ENCODE assay signal across 8 cellular contexts in genomic region chr19:32224371-32225244, GRCh38.
A peak's percentile ranks its signal among the peaks of the same experiment; 100 is the strongest.
DNase-seq lines count a peak whose midpoint lies in the region; ATAC-seq and TF ChIP-seq lines count a peak whose summit lies in the region.

No MANE protein-coding gene starts in this region.

- peak; percentile 71 for ATAC-seq in HG02852 (IDR thresholded peaks at IDR 0.05; ENCODE audit: unreplicated experiment)
- peak; percentile 98 for ATAC-seq in upper lobe of right lung
- no peak for ATAC-seq in HG03520 (IDR thresholded peaks at IDR 0.05; ENCODE audit: unreplicated experiment)

- intact Hi-C loops in upper lobe of right lung (cut with DNase I) = loop anchor here (10.0 kb wide), 1 partner anchor 1540 kb away; no protein-coding TSS in a partner anchor

- TF ChIP-seq CTCF in GM06990 (IDR thresholded peaks at IDR 0.05; ENCODE audit: insufficient read depth, low read length, poor library complexity, severe bottlenecking) = peak; percentile 62
- peak; percentile 100 for TF ChIP-seq CTCF in upper lobe of right lung (IDR thresholded peaks at IDR 0.05)

- H3K4me3 ChIP-seq in GM06990 (replicated peaks; ENCODE audit: low read depth, low read length) (no peak overlapping the region), upper lobe of right lung (peak overlapping the region; percentile 30)

- H3K27ac ChIP-seq in upper lobe of right lung = no peak overlapping the region

- peaks cover 4% of the 10 kb centered on the region for H3K4me1 ChIP-seq in upper lobe of right lung

- H3K36me3 ChIP-seq in GM06990 (ENCODE audit: control insufficient read depth, insufficient read depth, low read length) = no peaks in the 10 kb centered on the region
- H3K36me3 ChIP-seq in upper lobe of right lung = no peaks in the 10 kb centered on the region

- H3K27me3 ChIP-seq in GM06990 (replicated peaks; ENCODE audit: control insufficient read depth, insufficient read depth, low read length) = no peaks in the 10 kb centered on the region
- peaks cover 26% of the 10 kb centered on the region for H3K27me3 ChIP-seq in upper lobe of right lung

- H3K9me3 ChIP-seq in upper lobe of right lung = no peaks in the 10 kb centered on the region

- peak; percentile 49 for DNase-seq in GM06990 (ENCODE audit: extremely low read depth, insufficient read length)
- DNase-seq in RPMI7951 (ENCODE audit: low read depth) = peak; percentile 41
- peak; percentile 32 for DNase-seq in activated gamma-delta T cell treated with anti-CD3 and anti-CD28 coated beads, Interleukin-2, amount 50 U/mL, for 16 hours (ENCODE audit: low read depth)
- peak; percentile 51 for DNase-seq in glomerular visceral epithelial cell (ENCODE audit: extremely low spot score)
- DNase-seq in pons (ENCODE audit: low spot score) = peak; percentile 18
- DNase-seq in upper lobe of right lung = peak; percentile 82

Comparison
In these comparisons a context has a peak if more than half of its experiments do, and no peak if none do; other contexts are left out.
1. DNase-seq: peak in every context shown above with its lines; median percentile 82 in upper lobe of right lung; 51 in glomerular visceral epithelial cell; 49 in GM06990; 41 in RPMI7951; 32 in activated gamma-delta T cell treated with anti-CD3 and anti-CD28 coated beads, Interleukin-2, amount 50 U/mL, for 16 hours; 18 in pons.